In the genomic region with DNA sequence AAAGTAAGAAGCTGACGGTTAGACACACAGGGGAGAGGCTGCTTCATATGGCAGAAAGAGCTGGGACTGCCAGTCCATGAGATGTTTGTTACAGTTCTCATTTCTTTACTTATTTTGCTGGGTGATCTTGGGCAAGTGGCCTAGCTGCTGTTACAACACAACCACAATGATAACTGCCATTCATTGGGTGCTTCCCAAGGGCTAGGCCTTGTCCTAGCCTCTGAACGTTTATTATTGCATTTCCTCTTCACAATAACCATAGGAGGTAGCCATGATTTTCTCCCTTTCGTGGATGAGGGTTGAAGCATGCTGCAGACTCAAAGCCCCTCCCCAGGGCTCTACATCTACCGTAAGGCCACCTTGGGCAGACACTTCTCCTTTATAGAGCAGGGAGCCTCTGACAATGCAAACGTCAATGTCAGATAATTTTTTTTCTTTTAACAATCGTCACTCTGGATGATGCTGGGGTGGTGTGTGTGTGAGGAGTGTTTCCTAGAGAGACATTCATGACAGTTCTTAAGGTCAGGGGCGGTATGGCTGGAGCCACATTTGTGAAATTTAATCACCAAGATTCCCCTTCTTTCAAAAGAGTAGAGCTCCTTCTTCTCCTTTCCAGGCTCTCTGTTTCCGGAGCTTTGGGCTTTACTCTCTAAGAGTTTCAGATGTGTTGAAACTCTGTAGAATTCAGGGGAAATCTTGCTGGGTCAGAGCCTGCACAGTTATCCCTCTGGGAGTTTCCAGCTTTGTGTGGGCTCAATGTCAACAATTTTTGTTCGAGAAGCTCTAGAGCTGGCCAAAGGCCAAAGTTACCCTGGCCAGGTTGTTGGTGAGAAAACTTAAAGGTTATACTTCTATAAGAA, we compare ENCODE assay signal across 9 cellular contexts.
DNase-seq lines count a peak whose midpoint lies in the region; ATAC-seq and TF ChIP-seq lines count a peak whose summit lies in the region.
"Had no signal": no experiment of that assay in that cellular context is flagged by ENCODE, and none has a peak within 500 bp of the region (broad histone marks: within the 10 kb centered on the region; RNA-seq: fewer than 3 reads in every experiment).

No MANE protein-coding gene starts in this region.

- H4K5ac ChIP-seq in IMR-90 (ENCODE audit: low read depth, low read length): no peak overlapping the region

- peaks cover 5% of the 10 kb centered on the region; the same call in 1 of the 2 replicates for H3K4me1 ChIP-seq in IMR-90 (ENCODE audit: control insufficient read depth, insufficient read depth, low read length)
- H3K4me1 ChIP-seq in skeletal muscle tissue (ENCODE audit: control insufficient read depth in 3 of 3, insufficient read depth in 3 of 3, low read length in 3 of 3): peaks cover 0 to 5% (median 5%) of the 10 kb centered on the region in 3 donors
- no peaks in the 10 kb centered on the region; a peak in 1 of 4 replicates for H3K4me1 ChIP-seq in SK-N-SH (ENCODE audit: control insufficient read depth in 1 of 2, insufficient read depth in 2 of 2, low read depth in 1 of 2, low read length in 1 of 2)

- no peak overlapping the region for H2AK9ac ChIP-seq in IMR-90 (replicated peaks; ENCODE audit: low read depth, low read length, poor library complexity)

- DNase-seq in IMR-90: peak; percentile 61
- peak; percentile 37 for DNase-seq in fibroblast of gingiva (ENCODE audit: low read depth)
- no peak for DNase-seq in posterior vena cava (ENCODE audit: low spot score)
- DNase-seq in SW 1271 (lab: John Stamatoyannopoulos, UW): no peak
- DNase-seq in SK-N-SH: no peak

- TF ChIP-seq EP300 in SK-N-SH (IDR thresholded peaks at IDR 0.05; ENCODE audit: borderline replicate concordance in 1 of 2, low read depth in 1 of 2, low read length in 1 of 2): no peak

- H2AFZ ChIP-seq in IMR-90 (replicated peaks; ENCODE audit: low read length, poor library complexity): peak overlapping the region; percentile 6
- no peak overlapping the region for H2AFZ ChIP-seq in SK-N-SH (ENCODE audit: low read depth)

- no peaks in the 10 kb centered on the region for H3K9me1 ChIP-seq in IMR-90 (ENCODE audit: insufficient read depth, low read length)

- in situ Hi-C loops in IMR-90 (cut with MboI; ENCODE audit: low sequenced_read_pairs): no loop called here

- TF ChIP-seq POLR2A in IMR-90 (IDR thresholded peaks at IDR 0.05; ENCODE audit: low read depth, low read length): no peak

- intact Hi-C loops in IMR-90 (cut with micrococcal nuclease): no loop called here
- intact Hi-C loops in posterior vena cava (cut with DNase I): loop anchor here in 1 of 2 donors (10.0 kb wide), 1 partner anchor 49 kb away; no protein-coding TSS in a partner anchor

- 0 out of 2 replicates have a peak overlapping the region, but pooled peaks have one; percentile 24 for H3K14ac ChIP-seq in IMR-90 (replicated peaks; ENCODE audit: low read depth, low read length)

- BruUV-seq in IMR-90 (replicated peaks; lab: Mats Ljungman, UMichigan): no TSS peak

- TF ChIP-seq CTCF in IMR-90 (conservative IDR thresholded peaks at IDR 0.05; ENCODE audit: low read depth, low read length) (no peak), SK-N-SH (IDR thresholded peaks at IDR 0.05) (no peak)

- no peak overlapping the region for H2AK5ac ChIP-seq in IMR-90 (ENCODE audit: low read depth, low read length)

- H3K79me1 ChIP-seq in IMR-90 (ENCODE audit: low read depth in 1 of 2, low read length in 2 of 2): no peaks in the 10 kb centered on the region

- TF ChIP-seq RAD21 in IMR-90 (IDR thresholded peaks at IDR 0.05; ENCODE audit: low read length) (no peak), SK-N-SH (IDR thresholded peaks at IDR 0.05; ENCODE audit: low read length) (no peak)

- ATAC-seq in GM19025 (IDR thresholded peaks at IDR 0.05; ENCODE audit: low read depth, unreplicated experiment) (peak; percentile 19), IMR-90 (ENCODE audit: low read depth) (peak; percentile 35; the same call in 1 of the 2 replicates), HG02938 (IDR thresholded peaks at IDR 0.05; ENCODE audit: unreplicated experiment) (no peak)

- H3K9ac ChIP-seq in IMR-90 (ENCODE audit: low read depth, low read length) (no peak overlapping the region), skeletal muscle tissue (ENCODE audit: low read depth in 1 of 3, low read length in 3 of 3) (no peak overlapping the region), SK-N-SH (no peak overlapping the region)

- H3K27ac ChIP-seq in IMR-90 (ENCODE audit: insufficient read depth, low read length): no peak overlapping the region
- peak overlapping the region; percentile 15 for H3K27ac ChIP-seq in skeletal muscle tissue (ENCODE audit: low read depth, low read length)
- H3K27ac ChIP-seq in SK-N-SH (ENCODE audit: low read depth in 2 of 2, low read length in 1 of 2): no peak overlapping the region
- H3K27ac ChIP-seq: vagina had no signal

- H3K4ac ChIP-seq in IMR-90 (ENCODE audit: low read depth, low read length): no peak overlapping the region

- no peak overlapping the region for H2BK15ac ChIP-seq in IMR-90 (ENCODE audit: low read depth, low read length)

- H4K91ac ChIP-seq in IMR-90 (ENCODE audit: insufficient read depth, low read depth, low read length): no peak overlapping the region

- no peaks in the 10 kb centered on the region for H3K36me3 ChIP-seq in IMR-90 (ENCODE audit: control insufficient read depth, insufficient read depth, low read length)
- no peaks in the 10 kb centered on the region for H3K36me3 ChIP-seq in skeletal muscle tissue (ENCODE audit: control insufficient read depth in 3 of 3, insufficient read depth in 3 of 3, low read length in 3 of 3)
- H3K36me3 ChIP-seq in SK-N-SH (replicated peaks in 1 of 2; ENCODE audit: control insufficient read depth in 1 of 2, insufficient read depth in 2 of 2, low read length in 1 of 2): no peaks in the 10 kb centered on the region
- H3K36me3 ChIP-seq: vagina had no signal

- H3K18ac ChIP-seq in IMR-90 (ENCODE audit: low read depth, low read length): no peak overlapping the region

- no peak overlapping the region for H2BK20ac ChIP-seq in IMR-90 (ENCODE audit: low read depth, low read length)

- H3K56ac ChIP-seq in IMR-90 (ENCODE audit: extremely low read depth, insufficient read depth, low read length): no peak overlapping the region

- no peak overlapping the region for H3K23ac ChIP-seq in IMR-90 (ENCODE audit: low read depth, low read length)

- WGBS in IMR-90 (ENCODE audit: extremely low coverage in 2 of 2, insufficient read length in 1 of 2), 2 experiments: no CpG with 5 or more reads among the region's 9 CpGs
- 77% methylated on average over 8 of the region's 9 CpGs for WGBS in SK-N-SH (ENCODE audit: low lambda C conversion rate)

- H2BK120ac ChIP-seq in IMR-90 (ENCODE audit: low read depth, low read length): no peak overlapping the region

- H3K9me3 ChIP-seq in IMR-90 (ENCODE audit: control insufficient read depth, insufficient read depth, low read length): no peaks in the 10 kb centered on the region
- no peaks in the 10 kb centered on the region for H3K9me3 ChIP-seq in skeletal muscle tissue (ENCODE audit: control insufficient read depth in 3 of 3, low read length in 3 of 3)
- no peaks in the 10 kb centered on the region; the same call in 1 of the 2 replicates for H3K9me3 ChIP-seq in SK-N-SH
- H3K9me3 ChIP-seq: vagina had no signal

- CTCF ChIA-PET in IMR-90 (lab: Yijun Ruan, JAX): interaction anchor here (1.0 to 1.1 kb wide), 4 partner anchors 9 to 51 kb away, joined by 3 to 5 read pairs (median 4); no protein-coding TSS in a partner anchor
- CTCF ChIA-PET in SK-N-SH (lab: Yijun Ruan, JAX): interaction anchor here (0.7 to 1.2 kb wide), 2 partner anchors 51 to 1251 kb away, joined by 3 read pairs; no protein-coding TSS in a partner anchor

- H4K8ac ChIP-seq in IMR-90 (ENCODE audit: low read depth in 2 of 2, low read length in 2 of 2): no peak overlapping the region

- POLR2A ChIA-PET in IMR-90 (lab: Charles Lee; ENCODE audit: unreplicated experiment): no interaction called here
- POLR2A ChIA-PET in SK-N-SH (lab: Yijun Ruan, JAX): no interaction called here

- H2BK5ac ChIP-seq in IMR-90 (ENCODE audit: low read depth, low read length, poor library complexity, severe bottlenecking): no peak overlapping the region

- H3K4me3 ChIP-seq in IMR-90 (ENCODE audit: insufficient read depth, low read depth, low read length): no peak overlapping the region
- H3K4me3 ChIP-seq in skeletal muscle tissue (ENCODE audit: low read length in 3 of 3): no peak overlapping the region
- H3K4me3 ChIP-seq in SK-N-SH (ENCODE audit: low read depth in 2 of 2, low read length in 1 of 2): no peak overlapping the region
- H3K4me3 ChIP-seq: vagina had no signal

- H3F3A ChIP-seq in SK-N-SH (replicated peaks; ENCODE audit: insufficient read depth): no peaks in the 10 kb centered on the region

- no peaks in the 10 kb centered on the region for H3K9me2 ChIP-seq in SK-N-SH

- no peaks in the 10 kb centered on the region for H4K20me1 ChIP-seq in IMR-90 (ENCODE audit: insufficient read depth, low read length)
- H4K20me1 ChIP-seq in SK-N-SH (ENCODE audit: insufficient read depth): no peaks in the 10 kb centered on the region

- dilution Hi-C loops in IMR-90 (cut with HindIII; ENCODE audit: low sequenced_read_pairs, unreplicated experiment): no loop called here

- no peaks in the 10 kb centered on the region for H3K79me2 ChIP-seq in SK-N-SH (ENCODE audit: insufficient read depth)

- H3K27me3 ChIP-seq in IMR-90 (ENCODE audit: control insufficient read depth, insufficient read depth, low read length): no peaks in the 10 kb centered on the region
- no peaks in the 10 kb centered on the region for H3K27me3 ChIP-seq in skeletal muscle tissue (ENCODE audit: control insufficient read depth in 3 of 3, insufficient read depth in 3 of 3, low read length in 3 of 3)
- no peaks in the 10 kb centered on the region for H3K27me3 ChIP-seq in SK-N-SH (ENCODE audit: insufficient read depth)
- H3K27me3 ChIP-seq: vagina had no signal

- H3K4me2 ChIP-seq in IMR-90 (ENCODE audit: low read depth, low read length): no peak overlapping the region
- no peak overlapping the region for H3K4me2 ChIP-seq in SK-N-SH

TF ChIP-seq in IMR-90, 13 proteins besides CTCF, POLR2A, EP300 and RAD21 (continues in another document):
- no peak for TF ChIP-seq BHLHE40 (IDR thresholded peaks at IDR 0.05; ENCODE audit: low read depth, low read length)
- TF ChIP-seq FOS (IDR thresholded peaks at IDR 0.05; ENCODE audit: low read depth, low read length): no peak
- TF ChIP-seq MAFK (IDR thresholded peaks at IDR 0.05; ENCODE audit: low read depth, low read length): no peak
- no peak for TF ChIP-seq RCOR1 (IDR thresholded peaks at IDR 0.05; ENCODE audit: insufficient replicate concordance, low read length)

TF ChIP-seq in SK-N-SH, 30 proteins besides CTCF, POLR2A, EP300 and RAD21 (continues in another document):
- no peak for TF ChIP-seq TCF12 (IDR thresholded peaks at IDR 0.05)
- TF ChIP-seq SIN3A (IDR thresholded peaks at IDR 0.05; ENCODE audit: borderline replicate concordance, low read depth, low read length): no peak
- no peak for TF ChIP-seq TAF1 (IDR thresholded peaks at IDR 0.05; ENCODE audit: borderline replicate concordance, low read depth, low read length)
- no peak for TF ChIP-seq NRF1 (IDR thresholded peaks at IDR 0.05; ENCODE audit: low read depth, low read length)
- no peak for TF ChIP-seq NFIC (IDR thresholded peaks at IDR 0.05; ENCODE audit: borderline replicate concordance)
- TF ChIP-seq YY1 (IDR thresholded peaks at IDR 0.05; ENCODE audit: low read depth): no peak
- TF ChIP-seq CHD2 (IDR thresholded peaks at IDR 0.05; ENCODE audit: low read length, partially characterized antibody): no peak
- no peak for TF ChIP-seq RFX5 (IDR thresholded peaks at IDR 0.05; ENCODE audit: low read length)

Comparison
In these comparisons a context has a peak if more than half of its experiments do, and no peak if none do; other contexts are left out.
1. DNase-seq: peak in IMR-90 (single experiment) and fibroblast of gingiva (single experiment); none in posterior vena cava (single experiment), SW 1271 (0 of 2) and SK-N-SH (single experiment).